ENCODE assay signal across 1 cellular context in genomic region chr1:26787706-26788514, GRCh38.
TF ChIP-seq lines count a peak whose summit lies in the region.

Gene PIGV (plus strand): TSS chr1:26787950. CDS start chr1:26790816, 2,866 bp downstream.

TF ChIP-seq in HepG2, 621 proteins besides CTCF, POLR2A, EP300 and RAD21 (continued from another document and continues in another):
- TF ChIP-seq USF2 (IDR thresholded peaks at IDR 0.05; ENCODE audit: low read depth, low read length) (no peak), USF2 (CRISPR knock-in tag; IDR thresholded peaks at IDR 0.05; ENCODE audit: borderline replicate concordance) (no peak; the same call in 1 of the 2 replicates), GABPA (IDR thresholded peaks at IDR 0.05; ENCODE audit: low read depth, low read length) (peak; percentile 70), GABPA (CRISPR knock-in tag; IDR thresholded peaks at IDR 0.05; ENCODE audit: low read depth) (peak; percentile 90), ZEB1 (IDR thresholded peaks at IDR 0.05; ENCODE audit: insufficient replicate concordance, low read depth) (no peak), ZNF577 (CRISPR knock-in tag; IDR thresholded peaks at IDR 0.05; ENCODE audit: borderline replicate concordance, low read depth) (0 out of 2 replicates have a peak, but pooled peaks have one; percentile 68), ZNF510 (CRISPR knock-in tag; IDR thresholded peaks at IDR 0.05; ENCODE audit: low read depth) (peak; percentile 55; the same call in 1 of the 2 replicates), TERF1 (CRISPR knock-in tag; IDR thresholded peaks at IDR 0.05) (no peak), ZNF232 (CRISPR knock-in tag; IDR thresholded peaks at IDR 0.05; ENCODE audit: borderline replicate concordance) (no peak; the same call in 1 of the 2 replicates), ARID2 (CRISPR knock-in tag; IDR thresholded peaks at IDR 0.05; ENCODE audit: borderline replicate concordance) (no peak; the same call in 1 of the 2 replicates), ZNF350 (CRISPR knock-in tag; IDR thresholded peaks at IDR 0.05; ENCODE audit: borderline replicate concordance, low read depth) (no peak), ZNF414 (CRISPR knock-in tag; IDR thresholded peaks at IDR 0.05) (no peak), AFF4 (CRISPR knock-in tag; IDR thresholded peaks at IDR 0.05) (no peak; the same call in 1 of the 2 replicates), TBP (CRISPR knock-in tag; IDR thresholded peaks at IDR 0.05) (no peak), REXO4 (CRISPR knock-in tag; IDR thresholded peaks at IDR 0.05; ENCODE audit: borderline replicate concordance) (no peak), RXRB (CRISPR knock-in tag; IDR thresholded peaks at IDR 0.05; ENCODE audit: borderline replicate concordance) (no peak), ZNF12 (CRISPR knock-in tag; IDR thresholded peaks at IDR 0.05) (0 out of 2 replicates have a peak, but pooled peaks have one; percentile 10), MXI1 (IDR thresholded peaks at IDR 0.05; ENCODE audit: borderline replicate concordance, low read depth, low read length) (peak; percentile 47; the same call in 1 of the 3 replicates), ARNTL (CRISPR knock-in tag; IDR thresholded peaks at IDR 0.05) (no peak), PHF20 (CRISPR knock-in tag; IDR thresholded peaks at IDR 0.05) (peak; percentile 51; the same call in 1 of the 2 replicates), ZNF724P (CRISPR knock-in tag; IDR thresholded peaks at IDR 0.05; ENCODE audit: borderline replicate concordance) (no peak), GPN1 (CRISPR knock-in tag; IDR thresholded peaks at IDR 0.05; ENCODE audit: borderline replicate concordance) (no peak), SMYD3 (CRISPR knock-in tag; IDR thresholded peaks at IDR 0.05) (no peak), ZFP90 (CRISPR knock-in tag; IDR thresholded peaks at IDR 0.05; ENCODE audit: borderline replicate concordance) (peak; percentile 40; the same call in 1 of the 2 replicates), HNRNPK (IDR thresholded peaks at IDR 0.05; ENCODE audit: low read depth, low read length, poor library complexity, severe bottlenecking) (no peak), ZFAT (CRISPR knock-in tag; conservative IDR thresholded peaks at IDR 0.05) (no peak), ZNF883 (CRISPR knock-in tag; IDR thresholded peaks at IDR 0.05; ENCODE audit: not compliant biosample characterization) (no peak), ZNF282 (IDR thresholded peaks at IDR 0.05; ENCODE audit: partially characterized antibody) (no peak)
- TF ChIP-seq, protein P1, sequence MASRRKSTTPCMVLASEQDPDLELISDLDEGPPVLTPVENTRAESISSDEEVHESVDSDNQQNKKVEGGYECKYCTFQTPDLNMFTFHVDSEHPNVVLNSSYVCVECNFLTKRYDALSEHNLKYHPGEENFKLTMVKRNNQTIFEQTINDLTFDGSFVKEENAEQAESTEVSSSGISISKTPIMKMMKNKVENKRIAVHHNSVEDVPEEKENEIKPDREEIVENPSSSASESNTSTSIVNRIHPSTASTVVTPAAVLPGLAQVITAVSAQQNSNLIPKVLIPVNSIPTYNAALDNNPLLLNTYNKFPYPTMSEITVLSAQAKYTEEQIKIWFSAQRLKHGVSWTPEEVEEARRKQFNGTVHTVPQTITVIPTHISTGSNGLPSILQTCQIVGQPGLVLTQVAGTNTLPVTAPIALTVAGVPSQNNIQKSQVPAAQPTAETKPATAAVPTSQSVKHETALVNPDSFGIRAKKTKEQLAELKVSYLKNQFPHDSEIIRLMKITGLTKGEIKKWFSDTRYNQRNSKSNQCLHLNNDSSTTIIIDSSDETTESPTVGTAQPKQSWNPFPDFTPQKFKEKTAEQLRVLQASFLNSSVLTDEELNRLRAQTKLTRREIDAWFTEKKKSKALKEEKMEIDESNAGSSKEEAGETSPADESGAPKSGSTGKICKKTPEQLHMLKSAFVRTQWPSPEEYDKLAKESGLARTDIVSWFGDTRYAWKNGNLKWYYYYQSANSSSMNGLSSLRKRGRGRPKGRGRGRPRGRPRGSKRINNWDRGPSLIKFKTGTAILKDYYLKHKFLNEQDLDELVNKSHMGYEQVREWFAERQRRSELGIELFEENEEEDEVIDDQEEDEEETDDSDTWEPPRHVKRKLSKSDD (CRISPR knock-in tag; IDR thresholded peaks at IDR 0.05; ENCODE audit: low read depth) = 0 out of 2 replicates have a peak, but pooled peaks have one; percentile 29
- TF ChIP-seq, protein P2, sequence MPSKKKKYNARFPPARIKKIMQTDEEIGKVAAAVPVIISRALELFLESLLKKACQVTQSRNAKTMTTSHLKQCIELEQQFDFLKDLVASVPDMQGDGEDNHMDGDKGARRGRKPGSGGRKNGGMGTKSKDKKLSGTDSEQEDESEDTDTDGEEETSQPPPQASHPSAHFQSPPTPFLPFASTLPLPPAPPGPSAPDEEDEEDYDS (CRISPR knock-in tag; IDR thresholded peaks at IDR 0.05) = no peak; the same call in 1 of the 2 replicates
- TF ChIP-seq, protein P3, sequence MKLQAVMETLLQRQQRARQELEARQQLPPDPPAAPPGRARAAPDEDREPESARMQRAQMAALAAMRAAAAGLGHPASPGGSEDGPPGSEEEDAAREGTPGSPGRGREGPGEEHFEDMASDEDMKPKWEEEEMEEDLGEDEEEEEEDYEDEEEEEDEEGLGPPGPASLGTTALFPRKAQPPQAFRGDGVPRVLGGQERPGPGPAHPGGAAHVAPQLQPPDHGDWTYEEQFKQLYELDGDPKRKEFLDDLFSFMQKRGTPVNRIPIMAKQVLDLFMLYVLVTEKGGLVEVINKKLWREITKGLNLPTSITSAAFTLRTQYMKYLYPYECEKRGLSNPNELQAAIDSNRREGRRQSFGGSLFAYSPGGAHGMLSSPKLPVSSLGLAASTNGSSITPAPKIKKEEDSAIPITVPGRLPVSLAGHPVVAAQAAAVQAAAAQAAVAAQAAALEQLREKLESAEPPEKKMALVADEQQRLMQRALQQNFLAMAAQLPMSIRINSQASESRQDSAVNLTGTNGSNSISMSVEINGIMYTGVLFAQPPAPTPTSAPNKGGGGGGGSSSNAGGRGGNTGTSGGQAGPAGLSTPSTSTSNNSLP (IDR thresholded peaks at IDR 0.05; ENCODE audit: low read depth, low read length) = no peak
- TF ChIP-seq, protein P4, sequence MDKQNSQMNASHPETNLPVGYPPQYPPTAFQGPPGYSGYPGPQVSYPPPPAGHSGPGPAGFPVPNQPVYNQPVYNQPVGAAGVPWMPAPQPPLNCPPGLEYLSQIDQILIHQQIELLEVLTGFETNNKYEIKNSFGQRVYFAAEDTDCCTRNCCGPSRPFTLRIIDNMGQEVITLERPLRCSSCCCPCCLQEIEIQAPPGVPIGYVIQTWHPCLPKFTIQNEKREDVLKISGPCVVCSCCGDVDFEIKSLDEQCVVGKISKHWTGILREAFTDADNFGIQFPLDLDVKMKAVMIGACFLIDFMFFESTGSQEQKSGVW (CRISPR knock-in tag; IDR thresholded peaks at IDR 0.05; ENCODE audit: borderline replicate concordance) = no peak
- TF ChIP-seq, protein P5, sequence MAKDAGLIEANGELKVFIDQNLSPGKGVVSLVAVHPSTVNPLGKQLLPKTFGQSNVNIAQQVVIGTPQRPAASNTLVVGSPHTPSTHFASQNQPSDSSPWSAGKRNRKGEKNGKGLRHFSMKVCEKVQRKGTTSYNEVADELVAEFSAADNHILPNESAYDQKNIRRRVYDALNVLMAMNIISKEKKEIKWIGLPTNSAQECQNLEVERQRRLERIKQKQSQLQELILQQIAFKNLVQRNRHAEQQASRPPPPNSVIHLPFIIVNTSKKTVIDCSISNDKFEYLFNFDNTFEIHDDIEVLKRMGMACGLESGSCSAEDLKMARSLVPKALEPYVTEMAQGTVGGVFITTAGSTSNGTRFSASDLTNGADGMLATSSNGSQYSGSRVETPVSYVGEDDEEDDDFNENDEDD (CRISPR knock-in tag; IDR thresholded peaks at IDR 0.05; ENCODE audit: borderline replicate concordance) = no peak; the same call in 1 of the 2 replicates
- TF ChIP-seq, protein P6, sequence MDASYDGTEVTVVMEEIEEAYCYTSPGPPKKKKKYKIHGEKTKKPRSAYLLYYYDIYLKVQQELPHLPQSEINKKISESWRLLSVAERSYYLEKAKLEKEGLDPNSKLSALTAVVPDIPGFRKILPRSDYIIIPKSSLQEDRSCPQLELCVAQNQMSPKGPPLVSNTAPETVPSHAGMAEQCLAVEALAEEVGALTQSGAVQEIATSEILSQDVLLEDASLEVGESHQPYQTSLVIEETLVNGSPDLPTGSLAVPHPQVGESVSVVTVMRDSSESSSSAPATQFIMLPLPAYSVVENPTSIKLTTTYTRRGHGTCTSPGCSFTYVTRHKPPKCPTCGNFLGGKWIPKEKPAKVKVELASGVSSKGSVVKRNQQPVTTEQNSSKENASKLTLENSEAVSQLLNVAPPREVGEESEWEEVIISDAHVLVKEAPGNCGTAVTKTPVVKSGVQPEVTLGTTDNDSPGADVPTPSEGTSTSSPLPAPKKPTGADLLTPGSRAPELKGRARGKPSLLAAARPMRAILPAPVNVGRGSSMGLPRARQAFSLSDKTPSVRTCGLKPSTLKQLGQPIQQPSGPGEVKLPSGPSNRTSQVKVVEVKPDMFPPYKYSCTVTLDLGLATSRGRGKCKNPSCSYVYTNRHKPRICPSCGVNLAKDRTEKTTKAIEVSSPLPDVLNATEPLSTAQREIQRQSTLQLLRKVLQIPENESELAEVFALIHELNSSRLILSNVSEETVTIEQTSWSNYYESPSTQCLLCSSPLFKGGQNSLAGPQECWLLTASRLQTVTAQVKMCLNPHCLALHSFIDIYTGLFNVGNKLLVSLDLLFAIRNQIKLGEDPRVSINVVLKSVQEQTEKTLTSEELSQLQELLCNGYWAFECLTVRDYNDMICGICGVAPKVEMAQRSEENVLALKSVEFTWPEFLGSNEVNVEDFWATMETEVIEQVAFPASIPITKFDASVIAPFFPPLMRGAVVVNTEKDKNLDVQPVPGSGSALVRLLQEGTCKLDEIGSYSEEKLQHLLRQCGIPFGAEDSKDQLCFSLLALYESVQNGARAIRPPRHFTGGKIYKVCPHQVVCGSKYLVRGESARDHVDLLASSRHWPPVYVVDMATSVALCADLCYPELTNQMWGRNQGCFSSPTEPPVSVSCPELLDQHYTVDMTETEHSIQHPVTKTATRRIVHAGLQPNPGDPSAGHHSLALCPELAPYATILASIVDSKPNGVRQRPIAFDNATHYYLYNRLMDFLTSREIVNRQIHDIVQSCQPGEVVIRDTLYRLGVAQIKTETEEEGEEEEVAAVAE (CRISPR knock-in tag; IDR thresholded peaks at IDR 0.05; ENCODE audit: borderline replicate concordance) = no peak
